8 cellular contexts compared by ENCODE assay signal in the genomic region with DNA sequence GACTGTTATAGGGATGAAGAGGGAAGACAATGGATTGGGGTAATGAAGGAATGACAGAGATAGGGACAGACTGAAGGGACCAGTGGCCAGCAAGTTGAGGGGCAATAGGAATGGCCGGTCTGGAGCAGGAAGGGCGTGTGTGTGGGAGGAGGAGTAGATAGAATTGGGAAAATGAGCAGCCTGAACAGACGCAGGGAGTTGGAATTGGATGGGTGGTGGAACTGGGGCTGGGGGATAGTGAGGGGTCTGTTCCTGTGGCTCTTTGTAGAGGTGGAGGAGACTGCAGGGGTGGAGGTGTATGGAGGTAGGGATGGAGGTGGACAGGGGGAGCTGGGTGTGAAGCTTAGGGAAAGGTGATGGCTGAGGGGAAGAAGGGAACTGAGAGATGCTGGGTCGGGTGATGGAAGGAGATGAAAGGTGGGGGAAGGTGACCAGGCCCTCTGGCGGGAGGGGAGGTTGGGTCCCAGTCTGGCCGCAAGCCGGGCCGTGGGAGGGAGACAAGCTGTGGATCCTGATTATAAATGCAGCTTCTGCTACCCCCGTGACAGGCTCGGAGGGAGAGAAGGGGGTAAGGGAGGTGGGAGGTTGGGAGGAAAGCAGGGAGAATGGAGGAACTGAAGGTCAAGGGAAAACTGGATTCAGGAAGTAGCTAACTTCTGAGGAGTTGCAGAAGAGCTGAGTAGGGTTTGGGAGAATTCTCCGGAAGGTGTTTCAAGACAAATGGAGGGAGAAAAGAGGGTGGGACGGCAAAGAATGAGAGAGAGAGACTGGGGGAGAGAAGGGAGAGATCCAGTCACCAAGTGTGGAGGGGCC. TPM values are rescaled to one million over a fixed set of nuclear protein-coding genes. Genes with fewer than 3 reads are reported as not detected.
DNase-seq lines count a peak whose midpoint lies in the region; ATAC-seq, FAIRE-seq and TF ChIP-seq lines count a peak whose summit lies in the region.

No MANE protein-coding gene starts in this region.

- H3K9me3 Mint-ChIP-seq in WTC11 = no peaks in the 10 kb centered on the region

- CTCF ChIA-PET in WTC11 (lab: Charles Lee) = interaction anchor here (0.7 to 2.7 kb wide), 18 partner anchors 7 to 1906 kb away, joined by 3 to 21 read pairs (median 4); a partner anchor contains a TSS

- DNase-seq in GM19239 (ENCODE audit: insufficient read length, low spot score) (no peak), WTC11 (ENCODE audit: low spot score) (no peak), left ventricle myocardium inferior (no peak), left lobe of liver (ENCODE audit: low spot score) (no peak), NCI-H2227 (lab: John Stamatoyannopoulos, UW; ENCODE audit: unreplicated experiment) (no peak)

- FAIRE-seq in GM19239 (lab: Jason Lieb, UNC) = peak; percentile 78

- H3K36me3 Mint-ChIP-seq in WTC11 = peaks cover 13% of the 10 kb centered on the region

- H3K9ac ChIP-seq in skeletal muscle satellite cell (ENCODE audit: low read depth, low read length) = peak overlapping the region; percentile 81

- H3K4me1 ChIP-seq in left ventricle myocardium inferior = peaks cover 60% of the 10 kb centered on the region
- H3K4me1 ChIP-seq in skeletal muscle satellite cell (ENCODE audit: control insufficient read depth, insufficient read depth, low read length) = peaks cover 29% of the 10 kb centered on the region

- TF ChIP-seq CTCF in WTC11 (IDR thresholded peaks at IDR 0.05) (no peak), left ventricle myocardium inferior (IDR thresholded peaks at IDR 0.05; ENCODE audit: borderline replicate concordance) (no peak)

- ATAC-seq in WTC11 = no peak
- no peak for ATAC-seq in left lobe of liver
- no peak for ATAC-seq in GM18870 (IDR thresholded peaks at IDR 0.05; ENCODE audit: unreplicated experiment)
- no peak for ATAC-seq in GM18517 (IDR thresholded peaks at IDR 0.05; ENCODE audit: unreplicated experiment)

- H3K27ac Mint-ChIP-seq in WTC11 = peak overlapping the region; percentile 93

- H3K4me1 Mint-ChIP-seq in WTC11 = peaks cover 65% of the 10 kb centered on the region

- H3K27ac ChIP-seq in left ventricle myocardium inferior (replicated peaks) = peak overlapping the region; percentile 93

- POLR2A ChIA-PET in WTC11 (lab: Charles Lee) = interaction anchor here (0.7 to 1.2 kb wide), 3 partner anchors 13 to 29 kb away, joined by 3 read pairs; a partner anchor contains a TSS

- peak overlapping the region; percentile 84 for H3K4me2 ChIP-seq in skeletal muscle satellite cell (ENCODE audit: low read length)

- intact Hi-C loops in left ventricle myocardium inferior (cut with micrococcal nuclease) = no loop called here

- H3K27me3 ChIP-seq in left ventricle myocardium inferior (ENCODE audit: low read depth) (no peaks in the 10 kb centered on the region), skeletal muscle satellite cell (ENCODE audit: control insufficient read depth, insufficient read depth, low read length) (no peaks in the 10 kb centered on the region)

- peak overlapping the region; percentile 85 for H3K4me3 Mint-ChIP-seq in WTC11

- H3K4me3 ChIP-seq in left ventricle myocardium inferior (peak overlapping the region; percentile 68), skeletal muscle satellite cell (ENCODE audit: low read length) (peak overlapping the region; percentile 72)

- H3K27me3 Mint-ChIP-seq in WTC11 (ENCODE audit: low read depth) = no peaks in the 10 kb centered on the region; the same call in 1 of the 2 replicates

- H3K36me3 ChIP-seq in left ventricle myocardium inferior = no peaks in the 10 kb centered on the region
- no peaks in the 10 kb centered on the region for H3K36me3 ChIP-seq in skeletal muscle satellite cell (ENCODE audit: insufficient read depth, low read length)

- H3K9me3 ChIP-seq in left ventricle myocardium inferior (replicated peaks) (no peaks in the 10 kb centered on the region), skeletal muscle satellite cell (replicated peaks; ENCODE audit: low read length) (no peaks in the 10 kb centered on the region)

TF ChIP-seq in WTC11, 78 proteins besides CTCF, POLR2A, EP300 and RAD21:
- TF ChIP-seq, protein P1, sequence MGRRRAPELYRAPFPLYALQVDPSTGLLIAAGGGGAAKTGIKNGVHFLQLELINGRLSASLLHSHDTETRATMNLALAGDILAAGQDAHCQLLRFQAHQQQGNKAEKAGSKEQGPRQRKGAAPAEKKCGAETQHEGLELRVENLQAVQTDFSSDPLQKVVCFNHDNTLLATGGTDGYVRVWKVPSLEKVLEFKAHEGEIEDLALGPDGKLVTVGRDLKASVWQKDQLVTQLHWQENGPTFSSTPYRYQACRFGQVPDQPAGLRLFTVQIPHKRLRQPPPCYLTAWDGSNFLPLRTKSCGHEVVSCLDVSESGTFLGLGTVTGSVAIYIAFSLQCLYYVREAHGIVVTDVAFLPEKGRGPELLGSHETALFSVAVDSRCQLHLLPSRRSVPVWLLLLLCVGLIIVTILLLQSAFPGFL (CRISPR knock-in tag; IDR thresholded peaks at IDR 0.05; ENCODE audit: borderline replicate concordance) = no peak
- TF ChIP-seq, protein P2, sequence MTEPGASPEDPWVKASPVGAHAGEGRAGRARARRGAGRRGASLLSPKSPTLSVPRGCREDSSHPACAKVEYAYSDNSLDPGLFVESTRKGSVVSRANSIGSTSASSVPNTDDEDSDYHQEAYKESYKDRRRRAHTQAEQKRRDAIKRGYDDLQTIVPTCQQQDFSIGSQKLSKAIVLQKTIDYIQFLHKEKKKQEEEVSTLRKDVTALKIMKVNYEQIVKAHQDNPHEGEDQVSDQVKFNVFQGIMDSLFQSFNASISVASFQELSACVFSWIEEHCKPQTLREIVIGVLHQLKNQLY (CRISPR knock-in tag; IDR thresholded peaks at IDR 0.05) = no peak
- TF ChIP-seq ZNF232 (CRISPR knock-in tag; IDR thresholded peaks at IDR 0.05) (no peak), JUN (CRISPR knock-in tag; IDR thresholded peaks at IDR 0.05) (no peak), NR1H2 (CRISPR knock-in tag; IDR thresholded peaks at IDR 0.05) (no peak)
- TF ChIP-seq, protein P3, sequence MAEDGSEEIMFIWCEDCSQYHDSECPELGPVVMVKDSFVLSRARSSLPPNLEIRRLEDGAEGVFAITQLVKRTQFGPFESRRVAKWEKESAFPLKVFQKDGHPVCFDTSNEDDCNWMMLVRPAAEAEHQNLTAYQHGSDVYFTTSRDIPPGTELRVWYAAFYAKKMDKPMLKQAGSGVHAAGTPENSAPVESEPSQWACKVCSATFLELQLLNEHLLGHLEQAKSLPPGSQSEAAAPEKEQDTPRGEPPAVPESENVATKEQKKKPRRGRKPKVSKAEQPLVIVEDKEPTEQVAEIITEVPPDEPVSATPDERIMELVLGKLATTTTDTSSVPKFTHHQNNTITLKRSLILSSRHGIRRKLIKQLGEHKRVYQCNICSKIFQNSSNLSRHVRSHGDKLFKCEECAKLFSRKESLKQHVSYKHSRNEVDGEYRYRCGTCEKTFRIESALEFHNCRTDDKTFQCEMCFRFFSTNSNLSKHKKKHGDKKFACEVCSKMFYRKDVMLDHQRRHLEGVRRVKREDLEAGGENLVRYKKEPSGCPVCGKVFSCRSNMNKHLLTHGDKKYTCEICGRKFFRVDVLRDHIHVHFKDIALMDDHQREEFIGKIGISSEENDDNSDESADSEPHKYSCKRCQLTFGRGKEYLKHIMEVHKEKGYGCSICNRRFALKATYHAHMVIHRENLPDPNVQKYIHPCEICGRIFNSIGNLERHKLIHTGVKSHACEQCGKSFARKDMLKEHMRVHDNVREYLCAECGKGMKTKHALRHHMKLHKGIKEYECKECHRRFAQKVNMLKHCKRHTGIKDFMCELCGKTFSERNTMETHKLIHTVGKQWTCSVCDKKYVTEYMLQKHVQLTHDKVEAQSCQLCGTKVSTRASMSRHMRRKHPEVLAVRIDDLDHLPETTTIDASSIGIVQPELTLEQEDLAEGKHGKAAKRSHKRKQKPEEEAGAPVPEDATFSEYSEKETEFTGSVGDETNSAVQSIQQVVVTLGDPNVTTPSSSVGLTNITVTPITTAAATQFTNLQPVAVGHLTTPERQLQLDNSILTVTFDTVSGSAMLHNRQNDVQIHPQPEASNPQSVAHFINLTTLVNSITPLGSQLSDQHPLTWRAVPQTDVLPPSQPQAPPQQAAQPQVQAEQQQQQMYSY (CRISPR knock-in tag; IDR thresholded peaks at IDR 0.05) = peak; percentile 69

RNA-seq across cellular contexts. Expression of a gene that starts 5.2 kb away (rescaled TPM):
- total RNA-seq in WTC11 (2021) (139 to 172 TPM (median 160 TPM) in 3 replicates), left ventricle myocardium inferior (6.5 TPM), left lobe of liver (2.5 TPM)
- 4.2 and 5.1 TPM in 2 replicates for total RNA-seq in skeletal muscle satellite cell (2012; rRNA removed)

RNA-seq across cellular contexts. Expression of a gene that starts 7.2 kb away (rescaled TPM):
- total RNA-seq in WTC11 (2021) (229 to 247 TPM (median 243 TPM) in 3 replicates), left ventricle myocardium inferior (107 TPM), left lobe of liver (104 TPM)
- 86.7 and 103 TPM in 2 replicates for total RNA-seq in skeletal muscle satellite cell (2012; rRNA removed)

RNA-seq across cellular contexts. Expression of a gene that starts 14.2 kb away (rescaled TPM):
- total RNA-seq in WTC11 (2021) = 60.0 to 63.6 TPM (median 60.2 TPM) in 3 replicates
- 52.2 TPM for total RNA-seq in left ventricle myocardium inferior
- 10.9 and 11.6 TPM in 2 replicates for total RNA-seq in skeletal muscle satellite cell (2012; rRNA removed)
- 20.7 TPM for total RNA-seq in left lobe of liver

RNA-seq across cellular contexts. Expression of a gene that starts 29.3 kb away (rescaled TPM):
- total RNA-seq in WTC11 (2021) (19.4 to 21.2 TPM (median 20.8 TPM) in 3 replicates), left ventricle myocardium inferior (4.9 TPM), left lobe of liver (2.9 TPM)
- total RNA-seq in skeletal muscle satellite cell (2012; rRNA removed) = 6.3 and 6.6 TPM in 2 replicates

RNA-seq across cellular contexts. Expression of a gene that starts 33.4 kb away (rescaled TPM):
- total RNA-seq in WTC11 (2021) = 79.5 to 97.3 TPM (median 83.7 TPM) in 3 replicates
- total RNA-seq in left ventricle myocardium inferior = 0.49 TPM
- total RNA-seq in skeletal muscle satellite cell (2012; rRNA removed) = 28.6 and 29.4 TPM in 2 replicates
- 0.38 TPM for total RNA-seq in left lobe of liver

Comparison
In these comparisons a context has a peak if more than half of its experiments do, and no peak if none do; other contexts are left out.
1. RNA of a gene that starts 5.2 kb away (total RNA-seq): 139 to 172 TPM in WTC11; 6.5 TPM in left ventricle myocardium inferior (single experiment) and 2.5 TPM in left lobe of liver (single experiment); every median in the first group is over 10 times any median in the second.